30 cellular contexts compared by ENCODE assay signal in genomic region chr2:219291394-219291793, GRCh38. TPM values are rescaled to one million over a fixed set of nuclear protein-coding genes. Genes with fewer than 3 reads are reported as not detected.
"Had no signal": no experiment of that assay in that cellular context is flagged by ENCODE, and none has a peak within 500 bp of the region (broad histone marks: within the 10 kb centered on the region; RNA-seq: fewer than 3 reads in every experiment).

No MANE protein-coding gene starts in this region.

- H3K36me3 Mint-ChIP-seq: activated CD4-positive, alpha-beta memory T cell treated with anti-CD3 and anti-CD28 coated beads for 36 hours; activated naive CD4-positive, alpha-beta T cell treated with anti-CD3 and anti-CD28 coated beads, Interleukin-2, amount 10 ng/mL, durations not matched to agents 7 days and 5 days; activated naive CD8-positive, alpha-beta T cell treated with anti-CD3 and anti-CD28 coated beads, Interleukin-2, amount 10 ng/mL, durations not matched to agents 7 days and 5 days; T-cell had no signal

- H3K36me3 ChIP-seq: adrenal gland had no signal

- H3K27me3 Mint-ChIP-seq: activated CD4-positive, alpha-beta memory T cell treated with anti-CD3 and anti-CD28 coated beads for 36 hours; T-cell had no signal

- H3K27ac Mint-ChIP-seq: activated CD4-positive, alpha-beta memory T cell treated with anti-CD3 and anti-CD28 coated beads for 36 hours; activated CD4-positive, alpha-beta T cell treated with anti-CD3 and anti-CD28 coated beads, Interleukin-2, amount 10 ng/mL, durations not matched to agents 7 days and 5 days; activated naive CD4-positive, alpha-beta T cell treated with anti-CD3 and anti-CD28 coated beads, Interleukin-2, amount 10 ng/mL, durations not matched to agents 7 days and 5 days; activated naive CD8-positive, alpha-beta T cell treated with anti-CD3 and anti-CD28 coated beads, Interleukin-2, amount 10 ng/mL, durations not matched to agents 7 days and 5 days; activated T-helper 1 cell treated with anti-CD3 and anti-CD28 coated beads, Interleukin-12 subunit alpha, Interleukin-12 subunit beta, Interleukin-2, Interleukin-4 antibody, amounts not matched to agents 30 ng/mL and 10 ng/mL and 1 ng/mL, durations not matched to agents 14 hours and 24 hours and 36 hours; T-cell had no signal

- H3K4me3 Mint-ChIP-seq: activated CD4-positive, alpha-beta memory T cell treated with anti-CD3 and anti-CD28 coated beads for 36 hours; activated CD4-positive, alpha-beta T cell treated with anti-CD3 and anti-CD28 coated beads, Interleukin-2, amount 10 ng/mL, durations not matched to agents 7 days and 5 days; activated naive CD4-positive, alpha-beta T cell treated with anti-CD3 and anti-CD28 coated beads, Interleukin-2, amount 10 ng/mL, durations not matched to agents 7 days and 5 days; activated naive CD8-positive, alpha-beta T cell treated with anti-CD3 and anti-CD28 coated beads, Interleukin-2, amount 10 ng/mL, durations not matched to agents 7 days and 5 days; activated T-helper 1 cell treated with anti-CD3 and anti-CD28 coated beads, Interleukin-12 subunit alpha, Interleukin-12 subunit beta, Interleukin-2, Interleukin-4 antibody, amounts not matched to agents 30 ng/mL and 10 ng/mL and 1 ng/mL, durations not matched to agents 14 hours and 24 hours and 36 hours; T-cell had no signal

- H3K27ac ChIP-seq: adrenal gland, KMS-11, SK-N-MC, VCaP had no signal

- FAIRE-seq: TTC549 had no signal

- H3K9ac ChIP-seq: KMS-11 had no signal

- H3K9me3 Mint-ChIP-seq: activated CD4-positive, alpha-beta memory T cell treated with anti-CD3 and anti-CD28 coated beads for 36 hours; activated CD4-positive, alpha-beta T cell treated with anti-CD3 and anti-CD28 coated beads, Interleukin-2, amount 10 ng/mL, durations not matched to agents 7 days and 5 days; activated naive CD4-positive, alpha-beta T cell treated with anti-CD3 and anti-CD28 coated beads, Interleukin-2, amount 10 ng/mL, durations not matched to agents 7 days and 5 days; activated naive CD8-positive, alpha-beta T cell treated with anti-CD3 and anti-CD28 coated beads, Interleukin-2, amount 10 ng/mL, durations not matched to agents 7 days and 5 days; activated T-helper 1 cell treated with anti-CD3 and anti-CD28 coated beads, Interleukin-12 subunit alpha, Interleukin-12 subunit beta, Interleukin-2, Interleukin-4 antibody, amounts not matched to agents 30 ng/mL and 10 ng/mL and 1 ng/mL, durations not matched to agents 14 hours and 24 hours and 36 hours; T-cell had no signal

- H3K4me2 ChIP-seq: KMS-11 had no signal

- H3K27me3 ChIP-seq: adrenal gland had no signal

- H3K4me3 ChIP-seq: adrenal gland, SK-N-MC had no signal

- DNase-seq: activated CD4-positive, alpha-beta T cell treated with anti-CD3 and anti-CD28 coated beads, Interleukin-2, amount 10 ng/mL, durations not matched to agents 7 days and 5 days; activated CD4-positive, CD25-positive, alpha-beta regulatory T cell; activated gamma-delta T cell; activated naive CD4-positive, alpha-beta T cell treated with anti-CD3 and anti-CD28 coated beads, Interleukin-2, amount 10 ng/mL, durations not matched to agents 7 days and 5 days; activated naive CD8-positive, alpha-beta T cell treated with anti-CD3 and anti-CD28 coated beads, Interleukin-2, amount 10 ng/mL, durations not matched to agents 7 days and 5 days; anterior cingulate cortex; NCI-H1092; NCI-H1417; NCI-H1930; NCI-H2107; NCI-H345; NCI-H510A; NCI-H526 treated with DMSO at 0.1 percent for 48 hours; NCI-H82; T-cell; T-helper 2 cell; T1000 had no signal

- H3K9me3 ChIP-seq: adrenal gland had no signal

- ATAC-seq: Right ventricle myocardium inferior, T-cell had no signal

RNA-seq across cellular contexts. Expression of gene PTPRN, which starts 17.8 kb away (rescaled TPM):
- total RNA-seq: activated CD4-positive, alpha-beta T cell treated with anti-CD3 and anti-CD28 coated beads, Interleukin-2, amount 10 ng/mL, durations not matched to agents 7 days and 5 days; activated naive CD8-positive, alpha-beta T cell treated with anti-CD3 and anti-CD28 coated beads, Interleukin-2, amount 10 ng/mL, durations not matched to agents 7 days and 5 days; MCF 10A; OCI-LY7; Right ventricle myocardium inferior had no signal

RNA-seq across cellular contexts. Expression of gene TUBA4B, which starts 38.4 kb away (rescaled TPM):
- total RNA-seq: activated CD4-positive, alpha-beta memory T cell treated with anti-CD3 and anti-CD28 coated beads for 36 hours; activated CD4-positive, alpha-beta T cell treated with anti-CD3 and anti-CD28 coated beads, Interleukin-2, amount 10 ng/mL, durations not matched to agents 7 days and 5 days; activated CD8-positive, alpha-beta memory T cell treated with anti-CD3 and anti-CD28 coated beads for 36 hours; activated naive CD8-positive, alpha-beta T cell treated with anti-CD3 and anti-CD28 coated beads, Interleukin-2, amount 10 ng/mL, durations not matched to agents 7 days and 5 days; activated T-helper 1 cell treated with anti-CD3 and anti-CD28 coated beads, Interleukin-12 subunit alpha, Interleukin-12 subunit beta, Interleukin-2, Interleukin-4 antibody, amounts not matched to agents 30 ng/mL and 10 ng/mL and 1 ng/mL, durations not matched to agents 14 hours and 24 hours and 36 hours; cardiac septum; MCF 10A; OCI-LY7; Right ventricle myocardium inferior; RPMI7951; T-cell had no signal

RNA-seq across cellular contexts. Expression of gene RESP18, which starts 41.1 kb away (rescaled TPM):
- total RNA-seq: activated CD4-positive, alpha-beta memory T cell treated with anti-CD3 and anti-CD28 coated beads for 36 hours; activated CD4-positive, alpha-beta T cell treated with anti-CD3 and anti-CD28 coated beads, Interleukin-2, amount 10 ng/mL, durations not matched to agents 7 days and 5 days; activated CD8-positive, alpha-beta memory T cell treated with anti-CD3 and anti-CD28 coated beads for 36 hours; activated naive CD8-positive, alpha-beta T cell treated with anti-CD3 and anti-CD28 coated beads, Interleukin-2, amount 10 ng/mL, durations not matched to agents 7 days and 5 days; activated T-helper 1 cell treated with anti-CD3 and anti-CD28 coated beads, Interleukin-12 subunit alpha, Interleukin-12 subunit beta, Interleukin-2, Interleukin-4 antibody, amounts not matched to agents 30 ng/mL and 10 ng/mL and 1 ng/mL, durations not matched to agents 14 hours and 24 hours and 36 hours; adrenal gland; cardiac septum; MCF 10A; OCI-LY7; Right ventricle myocardium inferior; RPMI7951; T-cell had no signal
- polyA plus RNA-seq: adrenal gland had no signal
